ENCODE assay signal across 17 cellular contexts in the genomic region with DNA sequence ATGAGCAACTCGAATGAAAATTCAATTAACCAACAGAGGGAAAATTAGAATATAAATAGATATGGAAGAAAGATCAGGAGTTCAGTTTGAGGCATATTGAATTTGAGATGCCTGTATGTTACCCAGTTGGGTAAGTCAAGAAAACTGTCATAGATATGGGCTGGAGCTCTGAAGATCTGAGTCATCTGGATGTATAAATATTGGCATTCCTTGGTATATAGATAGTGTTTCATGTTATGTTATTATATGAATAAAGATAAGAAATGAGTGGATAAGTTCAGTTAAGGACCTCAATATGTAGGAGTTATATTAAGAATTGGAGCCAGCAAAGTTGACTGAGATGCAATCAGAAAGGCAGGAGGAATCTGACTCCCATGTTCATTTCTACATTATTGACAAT.
DNase-seq lines count a peak whose midpoint lies in the region; ATAC-seq, FAIRE-seq and TF ChIP-seq lines count a peak whose summit lies in the region.
"Had no signal": no experiment of that assay in that cellular context is flagged by ENCODE, and none has a peak within 500 bp of the region (broad histone marks: within the 10 kb centered on the region; RNA-seq: fewer than 3 reads in every experiment).

No MANE protein-coding gene starts in this region.

- peaks cover 4% of the 10 kb centered on the region; the same call in 1 of the 2 replicates for H3K9me3 ChIP-seq in IMR-90 (ENCODE audit: control insufficient read depth, insufficient read depth, low read length)
- no peaks in the 10 kb centered on the region for H3K9me3 ChIP-seq in astrocyte (ENCODE audit: insufficient read depth, low read depth, low read length)
- H3K9me3 ChIP-seq in fibroblast of lung (ENCODE audit: control insufficient read depth, insufficient read depth, low read depth, low read length): no peaks in the 10 kb centered on the region
- no peaks in the 10 kb centered on the region for H3K9me3 ChIP-seq in H9 (ENCODE audit: control insufficient read depth, low read depth, low read length)
- H3K9me3 ChIP-seq: BE2C, Caco-2 had no signal

- H4K91ac ChIP-seq in IMR-90 (ENCODE audit: insufficient read depth, low read depth, low read length) (no peak overlapping the region), H9 (ENCODE audit: insufficient read length, low read depth, low read length) (no peak overlapping the region)

- H2BK20ac ChIP-seq in IMR-90 (ENCODE audit: low read depth, low read length): no peak overlapping the region
- no peak overlapping the region for H2BK20ac ChIP-seq in H9 (ENCODE audit: low read depth, low read length, poor library complexity, severe bottlenecking)

- in situ Hi-C loops in IMR-90 (cut with MboI; ENCODE audit: low sequenced_read_pairs): no loop called here

- H2BK15ac ChIP-seq in IMR-90 (ENCODE audit: low read depth, low read length) (no peak overlapping the region), H9 (ENCODE audit: low read depth, low read length) (no peak overlapping the region)

- no peaks in the 10 kb centered on the region for H3K9me1 ChIP-seq in IMR-90 (ENCODE audit: insufficient read depth, low read length)

- H3K4me3 Mint-ChIP-seq in astrocyte (ENCODE audit: unreplicated experiment) (no peak overlapping the region), H9 (no peak overlapping the region)
- H3K4me3 Mint-ChIP-seq: CD4-positive, CD25-positive, alpha-beta regulatory T cell; CD8-positive, alpha-beta memory T cell had no signal

- H3K27ac ChIP-seq in IMR-90 (ENCODE audit: insufficient read depth, low read length): no peak overlapping the region
- H3K27ac ChIP-seq in astrocyte (ENCODE audit: low read depth, low read length): no peak overlapping the region
- H3K27ac ChIP-seq in fibroblast of lung (ENCODE audit: insufficient read depth, low read length): no peak overlapping the region
- H3K27ac ChIP-seq in H9 (ENCODE audit: insufficient read length, low read depth, low read length): no peak overlapping the region

- H3K27ac Mint-ChIP-seq in astrocyte (ENCODE audit: unreplicated experiment): no peak overlapping the region
- no peak overlapping the region for H3K27ac Mint-ChIP-seq in H9
- H3K27ac Mint-ChIP-seq: CD4-positive, CD25-positive, alpha-beta regulatory T cell had no signal

- H3K4me1 ChIP-seq in IMR-90 (ENCODE audit: control insufficient read depth, insufficient read depth, low read length) (no peaks in the 10 kb centered on the region), astrocyte (ENCODE audit: insufficient read depth, low read length) (peaks cover 3% of the 10 kb centered on the region), fibroblast of lung (ENCODE audit: control insufficient read depth, extremely low read depth, insufficient read depth, low read length) (no peaks in the 10 kb centered on the region), H9 (ENCODE audit: insufficient read depth, low read length) (no peaks in the 10 kb centered on the region; the same call in 1 of the 2 replicates)
- H3K4me1 ChIP-seq: BE2C, Caco-2 had no signal

- H3K27me3 Mint-ChIP-seq in astrocyte (ENCODE audit: low read depth, unreplicated experiment): no peaks in the 10 kb centered on the region
- no peaks in the 10 kb centered on the region for H3K27me3 Mint-ChIP-seq in H9 (ENCODE audit: low read depth)
- H3K27me3 Mint-ChIP-seq: CD4-positive, CD25-positive, alpha-beta regulatory T cell; CD8-positive, alpha-beta memory T cell had no signal

- H2AK5ac ChIP-seq in IMR-90 (ENCODE audit: low read depth, low read length): no peak overlapping the region
- no peak overlapping the region for H2AK5ac ChIP-seq in H9 (ENCODE audit: insufficient read length, low read length)

- no peak overlapping the region for H4K5ac ChIP-seq in IMR-90 (ENCODE audit: low read depth, low read length)
- H4K5ac ChIP-seq in H9 (ENCODE audit: insufficient read length, low read depth, low read length): no peak overlapping the region

- H3K9me3 Mint-ChIP-seq in astrocyte (ENCODE audit: unreplicated experiment) (peaks cover 2% of the 10 kb centered on the region), H9 (no peaks in the 10 kb centered on the region)

- H3K27me3 ChIP-seq in IMR-90 (ENCODE audit: control insufficient read depth, insufficient read depth, low read length): no peaks in the 10 kb centered on the region
- no peaks in the 10 kb centered on the region for H3K27me3 ChIP-seq in astrocyte (ENCODE audit: insufficient read depth, low read length)
- H3K27me3 ChIP-seq in fibroblast of lung (ENCODE audit: control insufficient read depth, insufficient read depth, low read length): no peaks in the 10 kb centered on the region
- no peaks in the 10 kb centered on the region for H3K27me3 ChIP-seq in H9 (ENCODE audit: insufficient read depth, low read length)
- H3K27me3 ChIP-seq: BE2C had no signal

- intact Hi-C loops in IMR-90 (cut with micrococcal nuclease): no loop called here

- FAIRE-seq in astrocyte (lab: Jason Lieb, UNC): no peak
- FAIRE-seq: A204.1, D721Med had no signal

- H2BK120ac ChIP-seq in IMR-90 (ENCODE audit: low read depth, low read length): no peak overlapping the region
- no peak overlapping the region for H2BK120ac ChIP-seq in H9 (ENCODE audit: low read depth, low read length, poor library complexity, severe bottlenecking)

- H4K20me1 ChIP-seq in IMR-90 (ENCODE audit: insufficient read depth, low read length): no peaks in the 10 kb centered on the region
- no peaks in the 10 kb centered on the region for H4K20me1 ChIP-seq in astrocyte (ENCODE audit: insufficient read depth, low read length)
- no peaks in the 10 kb centered on the region for H4K20me1 ChIP-seq in fibroblast of lung (ENCODE audit: control insufficient read depth, extremely low read depth, insufficient read depth, low read length)
- no peaks in the 10 kb centered on the region for H4K20me1 ChIP-seq in H9 (ENCODE audit: control insufficient read depth, insufficient read depth, insufficient read length)

- H3K14ac ChIP-seq in IMR-90 (replicated peaks; ENCODE audit: low read depth, low read length) (no peak overlapping the region), H9 (ENCODE audit: insufficient read depth, low read length) (no peak overlapping the region)

- no peak overlapping the region for H2AFZ ChIP-seq in IMR-90 (replicated peaks; ENCODE audit: low read length, poor library complexity)
- H2AFZ ChIP-seq in astrocyte (ENCODE audit: low read depth, low read length): no peak overlapping the region
- H2AFZ ChIP-seq in fibroblast of lung (ENCODE audit: low read length): no peak overlapping the region
- H2AFZ ChIP-seq in H9 (ENCODE audit: low read length): no peak overlapping the region

- H3T11ph ChIP-seq in H9 (ENCODE audit: low read length): no peak overlapping the region

- H3K9ac ChIP-seq in IMR-90 (ENCODE audit: low read depth, low read length) (no peak overlapping the region), astrocyte (ENCODE audit: low read length) (no peak overlapping the region), fibroblast of lung (ENCODE audit: insufficient read depth, low read length) (no peak overlapping the region), H9 (ENCODE audit: extremely low read depth, insufficient read length, low read length) (no peak overlapping the region)

- BruUV-seq in IMR-90 (replicated peaks; lab: Mats Ljungman, UMichigan): no TSS peak

- no peak overlapping the region for H4K8ac ChIP-seq in IMR-90 (ENCODE audit: low read depth in 2 of 2, low read length in 2 of 2)
- no peak overlapping the region for H4K8ac ChIP-seq in H9 (replicated peaks; ENCODE audit: insufficient read length, low read depth, low read length)

- H3K4me2 ChIP-seq in IMR-90 (ENCODE audit: low read depth, low read length) (no peak overlapping the region), astrocyte (ENCODE audit: low read length) (no peak overlapping the region), fibroblast of lung (ENCODE audit: extremely low read depth, insufficient read depth, low read length) (no peak overlapping the region), H9 (ENCODE audit: insufficient read depth, insufficient read length, low read length) (no peak overlapping the region)

- dilution Hi-C loops in IMR-90 (cut with HindIII; ENCODE audit: low sequenced_read_pairs, unreplicated experiment): no loop called here

- H3K4ac ChIP-seq in IMR-90 (ENCODE audit: low read depth, low read length): no peak overlapping the region
- H3K4ac ChIP-seq in H9 (ENCODE audit: low read depth, low read length): no peak overlapping the region

- H3K79me2 ChIP-seq in astrocyte (ENCODE audit: insufficient read depth, low read length): no peaks in the 10 kb centered on the region
- H3K79me2 ChIP-seq in fibroblast of lung (ENCODE audit: control insufficient read depth, insufficient read depth, low read length): no peaks in the 10 kb centered on the region
- H3K79me2 ChIP-seq in H9 (ENCODE audit: insufficient read depth, low read length): no peaks in the 10 kb centered on the region

- H3K18ac ChIP-seq in IMR-90 (ENCODE audit: low read depth, low read length) (no peak overlapping the region), H9 (ENCODE audit: insufficient read length, low read depth, low read length) (no peak overlapping the region)

- ATAC-seq in IMR-90 (ENCODE audit: low read depth) (no peak), GM21367 (IDR thresholded peaks at IDR 0.05; ENCODE audit: unreplicated experiment) (no peak)

- no peak overlapping the region for H3K4me3 ChIP-seq in IMR-90 (ENCODE audit: insufficient read depth, low read depth, low read length)
- H3K4me3 ChIP-seq in astrocyte (ENCODE audit: insufficient read depth, low read depth, low read length): no peak overlapping the region
- H3K4me3 ChIP-seq in fibroblast of lung (replicated peaks in 1 of 4; ENCODE audit: control extremely low read depth in 1 of 4, insufficient read depth in 1 of 4, low read depth in 3 of 4, low read length in 4 of 4): no peak overlapping the region

- no peaks in the 10 kb centered on the region for H3K79me1 ChIP-seq in IMR-90 (ENCODE audit: low read depth in 1 of 2, low read length in 2 of 2)
- no peaks in the 10 kb centered on the region for H3K79me1 ChIP-seq in H9 (ENCODE audit: insufficient read depth, low read depth, low read length, poor library complexity, severe bottlenecking)

- no peak for TF ChIP-seq CTCF in IMR-90 (conservative IDR thresholded peaks at IDR 0.05; ENCODE audit: low read depth, low read length)
- no peak for TF ChIP-seq CTCF in astrocyte (IDR thresholded peaks at IDR 0.05; ENCODE audit: insufficient read depth, low read depth, low read length)
- no peak for TF ChIP-seq CTCF in fibroblast of lung (conservative IDR thresholded peaks at IDR 0.05 in 1 of 2, IDR thresholded peaks at IDR 0.05 in 1 of 2; ENCODE audit: low read depth in 1 of 2, low read length in 2 of 2)
- TF ChIP-seq CTCF in H9 (conservative IDR thresholded peaks at IDR 0.05): no peak

- DNase-seq in IMR-90 (peak; percentile 4), astrocyte (ENCODE audit: low read depth) (peak; percentile 3), fibroblast of lung (ENCODE audit: low read depth in 2 of 2) (peak; percentile 13 to 22), H9 (no peak)
- no peak for DNase-seq in activated naive CD4-positive, alpha-beta T cell treated with anti-CD3 and anti-CD28 coated beads, Interleukin-2, amount 50 U/mL, for 16 hours
- DNase-seq: ACHN; BE2C; C1 segment of cervical spinal cord; Caco-2; CD4-positive, CD25-positive, alpha-beta regulatory T cell; CD8-positive, alpha-beta memory T cell; GF-D8; GOT3; H7 had no signal

- no peaks in the 10 kb centered on the region for H3K36me3 Mint-ChIP-seq in astrocyte (ENCODE audit: low read depth, unreplicated experiment)
- no peaks in the 10 kb centered on the region for H3K36me3 Mint-ChIP-seq in H9 (ENCODE audit: insufficient read depth in 1 of 3, low read depth in 3 of 3)
- H3K36me3 Mint-ChIP-seq: CD4-positive, CD25-positive, alpha-beta regulatory T cell; CD8-positive, alpha-beta memory T cell had no signal

- TF ChIP-seq RAD21 in IMR-90 (IDR thresholded peaks at IDR 0.05; ENCODE audit: low read length): no peak

- CTCF ChIA-PET in IMR-90 (lab: Yijun Ruan, JAX): no interaction called here

- peaks cover 15% of the 10 kb centered on the region for H3K4me1 Mint-ChIP-seq in astrocyte (ENCODE audit: low read depth, unreplicated experiment)
- peaks cover 12 to 13% of the 10 kb centered on the region in 2 experiments for H3K4me1 Mint-ChIP-seq in H9
- H3K4me1 Mint-ChIP-seq: CD4-positive, CD25-positive, alpha-beta regulatory T cell; CD8-positive, alpha-beta memory T cell had no signal

- TF ChIP-seq POLR2A in IMR-90 (IDR thresholded peaks at IDR 0.05; ENCODE audit: low read depth, low read length): no peak

- no peaks in the 10 kb centered on the region for H3K23me2 ChIP-seq in H9 (ENCODE audit: insufficient read length, low read depth, low read length, poor library complexity, severe bottlenecking)

- no peak overlapping the region for H3K23ac ChIP-seq in IMR-90 (ENCODE audit: low read depth, low read length)
- H3K23ac ChIP-seq in H9 (ENCODE audit: insufficient read length, low read depth, low read length): no peak overlapping the region

- no peak overlapping the region for H2AK9ac ChIP-seq in IMR-90 (replicated peaks; ENCODE audit: low read depth, low read length, poor library complexity)

- H3K56ac ChIP-seq in IMR-90 (ENCODE audit: extremely low read depth, insufficient read depth, low read length) (no peak overlapping the region), H9 (ENCODE audit: insufficient read length, low read depth, low read length) (no peak overlapping the region)

- H2BK5ac ChIP-seq in IMR-90 (ENCODE audit: low read depth, low read length, poor library complexity, severe bottlenecking) (no peak overlapping the region), H9 (ENCODE audit: insufficient read length, low read length) (no peak overlapping the region)

- H3K36me3 ChIP-seq in IMR-90 (ENCODE audit: control insufficient read depth, insufficient read depth, low read length): no peaks in the 10 kb centered on the region
- no peaks in the 10 kb centered on the region for H3K36me3 ChIP-seq in astrocyte (ENCODE audit: insufficient read depth, low read length)
- no peaks in the 10 kb centered on the region for H3K36me3 ChIP-seq in fibroblast of lung (ENCODE audit: control insufficient read depth, insufficient read depth, low read length)
- H3K36me3 ChIP-seq: BE2C had no signal

- WGBS in IMR-90 (ENCODE audit: extremely low coverage in 2 of 2, insufficient read length in 1 of 2), 2 experiments: no CpG with 5 or more reads among the region's 1 CpG
- no CpG with 5 or more reads among the region's 1 CpG for WGBS in H9 (ENCODE audit: extremely low coverage, insufficient read length, low lambda C conversion rate)

- no peak overlapping the region for H2BK12ac ChIP-seq in H9 (ENCODE audit: insufficient read length, low read depth, low read length)

- POLR2A ChIA-PET in IMR-90 (lab: Charles Lee; ENCODE audit: unreplicated experiment): no interaction called here

Comparison
In these comparisons a context has a peak if more than half of its experiments do, and no peak if none do; other contexts are left out.
1. DNase-seq: peak in IMR-90 (single experiment), astrocyte (single experiment) and fibroblast of lung (2 of 2); none in H9 (single experiment) and activated naive CD4-positive, alpha-beta T cell treated with anti-CD3 and anti-CD28 coated beads, Interleukin-2, amount 50 U/mL, for 16 hours (single experiment).